ENCODE assay signal across 18 cellular contexts in the genomic region with DNA sequence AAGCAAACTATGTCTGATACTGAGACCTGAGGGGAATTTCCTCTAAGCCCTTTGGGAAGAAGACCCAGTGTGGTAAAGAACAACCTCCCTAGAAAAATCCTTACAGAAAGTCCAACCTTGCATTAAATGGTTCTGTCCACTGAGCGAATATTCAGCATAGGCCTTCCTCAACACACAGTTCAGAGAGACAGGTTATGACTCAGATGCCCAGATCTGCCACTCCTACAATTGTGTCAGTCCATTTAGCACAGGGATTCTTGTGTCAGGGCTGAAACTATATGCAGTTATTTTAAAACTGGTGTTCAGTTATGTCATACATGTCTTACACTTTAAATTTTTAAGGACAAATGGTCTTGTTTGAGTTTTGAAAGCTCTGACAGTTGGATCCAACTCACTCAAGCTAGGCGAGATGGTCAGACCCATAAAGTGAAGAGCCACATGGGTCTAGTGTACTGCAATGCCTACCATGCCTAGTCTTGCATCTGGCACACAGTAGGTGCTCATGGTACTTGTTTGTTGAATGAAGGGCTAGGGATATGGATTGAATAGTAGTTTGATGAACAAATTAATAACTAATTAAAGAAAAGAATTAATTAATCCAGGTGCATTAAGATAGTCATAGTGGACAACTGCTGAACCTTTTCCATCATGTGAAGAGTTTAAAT.
"Had no signal": no experiment of that assay in that cellular context is flagged by ENCODE, and none has a peak within 500 bp of the region (broad histone marks: within the 10 kb centered on the region; RNA-seq: fewer than 3 reads in every experiment).

No MANE protein-coding gene starts in this region.

- H3K4me1 ChIP-seq: lower lobe of right lung, tibial nerve, uterus had no signal

- H3K36me3 ChIP-seq: brain microvascular endothelial cell, lower lobe of right lung, tibial nerve, uterus had no signal

- H3K4me3 ChIP-seq: lower lobe of right lung, tibial nerve, uterus had no signal

- DNase-seq: activated CD4-positive, alpha-beta T cell treated with anti-CD3 and anti-CD28 coated beads, Interleukin-2, amount 50 U/mL, for 1 hour; activated CD4-positive, CD25-positive, alpha-beta regulatory T cell; activated CD8-positive, alpha-beta memory T cell treated with anti-CD3 and anti-CD28 coated beads for 24 hours; activated naive CD8-positive, alpha-beta T cell treated with anti-CD3 and anti-CD28 coated beads, Interleukin-2, amount 10 ng/mL, durations not matched to agents 7 days and 5 days; anterior cingulate cortex; brain microvascular endothelial cell; cerebellar nuclear complex; effector memory CD4-positive, alpha-beta T cell; left colon; lower lobe of right lung; right cardiac atrium; small intestine; stimulated activated CD4-positive, alpha-beta T cell treated with anti-CD3 and anti-CD28 coated beads, Interleukin-4, amount 100 ng/mL, for 4 hours; stimulated activated CD8-positive, alpha-beta memory T cell treated with anti-CD3 and anti-CD28 coated beads, Interleukin-4, amount 100 ng/mL, for 48 hours; stimulated activated naive CD4-positive, alpha-beta T cell treated with Interleukin-2 at 50 U/mL for 16 hours; substantia nigra; uterus had no signal

- ATAC-seq: left colon, lower lobe of right lung, right cardiac atrium had no signal

- H3K27ac ChIP-seq: brain microvascular endothelial cell, lower lobe of right lung, tibial nerve, uterus had no signal

- H3K9me3 ChIP-seq: lower lobe of right lung, tibial nerve, uterus had no signal

- H3K27me3 ChIP-seq: brain microvascular endothelial cell, tibial nerve, uterus had no signal
